ENCODE assay signal across 21 cellular contexts in genomic region chr4:87050596-87050995, GRCh38.
DNase-seq lines count a peak whose midpoint lies in the region; ATAC-seq and TF ChIP-seq lines count a peak whose summit lies in the region.
"Had no signal": no experiment of that assay in that cellular context is flagged by ENCODE, and none has a peak within 500 bp of the region (broad histone marks: within the 10 kb centered on the region; RNA-seq: fewer than 3 reads in every experiment).

No MANE protein-coding gene starts in this region.

- H3K4me1 Mint-ChIP-seq in activated CD8-positive, alpha-beta memory T cell treated with anti-CD3 and anti-CD28 coated beads, Interleukin-2, amount 10 ng/mL, durations not matched to agents 7 days and 5 days, result peaks cover 43% of the 10 kb centered on the region
- peaks cover 40% of the 10 kb centered on the region for H3K4me1 Mint-ChIP-seq in central memory CD8-positive, alpha-beta T cell
- H3K4me1 Mint-ChIP-seq in nephron progenitor cell, result peaks cover 85% of the 10 kb centered on the region

- H3K4me1 ChIP-seq in tibial nerve, result peaks cover 3 to 97% (median 47%) of the 10 kb centered on the region in 4 donors

- peak; percentile 31 to 44 for TF ChIP-seq EP300 in tibial nerve (IDR thresholded peaks at IDR 0.05)

- H3K27ac ChIP-seq in tibial nerve, result peak overlapping the region; percentile 0 to 86 (median 42)
- H3K27ac ChIP-seq: A549, hepatocyte had no signal

- no peak for DNase-seq in activated CD8-positive, alpha-beta memory T cell treated with anti-CD3 and anti-CD28 coated beads, Interleukin-2, amount 10 ng/mL, durations not matched to agents 7 days and 5 days
- no peak for DNase-seq in activated CD8-positive, alpha-beta memory T cell treated with anti-CD3 and anti-CD28 coated beads, Interleukin-2, amount 50 U/mL, for 4 hours
- DNase-seq in central memory CD8-positive, alpha-beta T cell (ENCODE audit: low spot score in 2 of 2), result no peak
- DNase-seq in nephron progenitor cell, result no peak
- DNase-seq in tibial nerve (ENCODE audit: low spot score in 2 of 2), result peak; percentile 45 to 58
- DNase-seq in activated CD4-positive, alpha-beta T cell treated with anti-CD3 and anti-CD28 coated beads for 4 hours, result no peak
- no peak for DNase-seq in central memory CD4-positive, alpha-beta T cell
- DNase-seq: activated CD8-positive, alpha-beta T cell treated with anti-CD3 and anti-CD28 coated beads for 36 hours; activated gamma-delta T cell; CD8-positive, alpha-beta memory T cell; dorsolateral prefrontal cortex; H7; kidney glomerular epithelial cell; NCI-H1694 treated with DMSO at 0.1 percent for 48 hours; NCI-H446 treated with DMSO at 0.1 percent for 48 hours; substantia nigra had no signal

- H3K27ac Mint-ChIP-seq in activated CD8-positive, alpha-beta memory T cell treated with anti-CD3 and anti-CD28 coated beads, Interleukin-2, amount 10 ng/mL, durations not matched to agents 7 days and 5 days, result peak overlapping the region; percentile 39
- peak overlapping the region; percentile 52 for H3K27ac Mint-ChIP-seq in central memory CD8-positive, alpha-beta T cell (ENCODE audit: low read depth)
- H3K27ac Mint-ChIP-seq in nephron progenitor cell, result peak overlapping the region; percentile 26
- H3K27ac Mint-ChIP-seq: activated CD8-positive, alpha-beta T cell treated with anti-CD3 and anti-CD28 coated beads for 36 hours had no signal

- WGBS in tibial nerve, 2 donors, result 79 to 81% methylated on average over 12 of the region's 12 CpGs

- H3K4me3 Mint-ChIP-seq in activated CD8-positive, alpha-beta memory T cell treated with anti-CD3 and anti-CD28 coated beads, Interleukin-2, amount 10 ng/mL, durations not matched to agents 7 days and 5 days, result no peak overlapping the region
- no peak overlapping the region for H3K4me3 Mint-ChIP-seq in central memory CD8-positive, alpha-beta T cell
- H3K4me3 Mint-ChIP-seq in nephron progenitor cell, result no peak overlapping the region
- H3K4me3 Mint-ChIP-seq: activated CD8-positive, alpha-beta T cell treated with anti-CD3 and anti-CD28 coated beads for 36 hours had no signal

- no peaks in the 10 kb centered on the region for H3K9me3 ChIP-seq in tibial nerve
- H3K9me3 ChIP-seq: A549, SJSA1 had no signal

- H3K27me3 Mint-ChIP-seq in activated CD8-positive, alpha-beta memory T cell treated with anti-CD3 and anti-CD28 coated beads, Interleukin-2, amount 10 ng/mL, durations not matched to agents 7 days and 5 days, result no peaks in the 10 kb centered on the region
- no peaks in the 10 kb centered on the region for H3K27me3 Mint-ChIP-seq in central memory CD8-positive, alpha-beta T cell
- no peaks in the 10 kb centered on the region for H3K27me3 Mint-ChIP-seq in nephron progenitor cell (ENCODE audit: low read depth, poor library complexity)
- H3K27me3 Mint-ChIP-seq: activated CD8-positive, alpha-beta T cell treated with anti-CD3 and anti-CD28 coated beads for 36 hours; CD8-positive, alpha-beta memory T cell had no signal

- TF ChIP-seq CTCF in nephron progenitor cell (IDR thresholded peaks at IDR 0.05), result no peak
- no peak for TF ChIP-seq CTCF in tibial nerve (IDR thresholded peaks at IDR 0.05)

- TF ChIP-seq POLR2A in tibial nerve (IDR thresholded peaks at IDR 0.05), result no peak

- no peaks in the 10 kb centered on the region for H3K9me3 Mint-ChIP-seq in activated CD8-positive, alpha-beta memory T cell treated with anti-CD3 and anti-CD28 coated beads, Interleukin-2, amount 10 ng/mL, durations not matched to agents 7 days and 5 days (ENCODE audit: low read depth)
- no peaks in the 10 kb centered on the region for H3K9me3 Mint-ChIP-seq in central memory CD8-positive, alpha-beta T cell
- H3K9me3 Mint-ChIP-seq in nephron progenitor cell, result no peaks in the 10 kb centered on the region
- H3K9me3 Mint-ChIP-seq: activated CD8-positive, alpha-beta T cell treated with anti-CD3 and anti-CD28 coated beads for 36 hours; CD8-positive, alpha-beta memory T cell had no signal

- no peak overlapping the region for H3K4me3 ChIP-seq in tibial nerve
- H3K4me3 ChIP-seq: A549, hepatocyte, SJSA1 had no signal

- peaks cover 0 to 11% (median 11%) of the 10 kb centered on the region in 3 donors for H3K36me3 ChIP-seq in tibial nerve

- no peaks in the 10 kb centered on the region for H3K27me3 ChIP-seq in tibial nerve
- H3K27me3 ChIP-seq: dorsolateral prefrontal cortex, hepatocyte, SJSA1 had no signal

- ATAC-seq in activated CD8-positive, alpha-beta memory T cell treated with anti-CD3 and anti-CD28 coated beads, Interleukin-2, amount 10 ng/mL, durations not matched to agents 7 days and 5 days, result no peak
- no peak for ATAC-seq in central memory CD8-positive, alpha-beta T cell (replicated peaks; ENCODE audit: extremely low read depth, poor library complexity, severe bottlenecking)
- no peak for ATAC-seq in GM21786 (IDR thresholded peaks at IDR 0.05; ENCODE audit: unreplicated experiment)
- ATAC-seq: A549; activated CD8-positive, alpha-beta T cell treated with anti-CD3 and anti-CD28 coated beads for 36 hours; esophagus mucosa had no signal

- CTCF ChIA-PET in activated CD8-positive, alpha-beta memory T cell treated with anti-CD3 and anti-CD28 coated beads, Interleukin-2, amount 10 ng/mL, durations not matched to agents 7 days and 5 days (lab: Charles Lee), result interaction anchor here (0.8 kb wide), 1 partner anchor 39 kb away, joined by 3 read pairs; no protein-coding TSS in a partner anchor

- H3K36me3 Mint-ChIP-seq in activated CD8-positive, alpha-beta memory T cell treated with anti-CD3 and anti-CD28 coated beads, Interleukin-2, amount 10 ng/mL, durations not matched to agents 7 days and 5 days, result peaks cover 49% of the 10 kb centered on the region
- peaks cover 17% of the 10 kb centered on the region for H3K36me3 Mint-ChIP-seq in central memory CD8-positive, alpha-beta T cell (ENCODE audit: insufficient read depth)
- H3K36me3 Mint-ChIP-seq in nephron progenitor cell (ENCODE audit: low read depth), result peaks cover 73% of the 10 kb centered on the region

Comparison
In these comparisons a context has a peak if more than half of its experiments do, and no peak if none do; other contexts are left out.
1. DNase-seq: peak in tibial nerve (2 of 2); none in activated CD8-positive, alpha-beta memory T cell treated with anti-CD3 and anti-CD28 coated beads, Interleukin-2, amount 10 ng/mL, durations not matched to agents 7 days and 5 days (single experiment), activated CD8-positive, alpha-beta memory T cell treated with anti-CD3 and anti-CD28 coated beads, Interleukin-2, amount 50 U/mL, for 4 hours (single experiment), central memory CD8-positive, alpha-beta T cell (0 of 2), nephron progenitor cell (single experiment), activated CD4-positive, alpha-beta T cell treated with anti-CD3 and anti-CD28 coated beads for 4 hours (0 of 2) and central memory CD4-positive, alpha-beta T cell (single experiment).
2. Peak in every context shown above with its lines, with median percentiles within 50 percentile points of each other: H3K27ac Mint-ChIP-seq.